In the genomic region with DNA sequence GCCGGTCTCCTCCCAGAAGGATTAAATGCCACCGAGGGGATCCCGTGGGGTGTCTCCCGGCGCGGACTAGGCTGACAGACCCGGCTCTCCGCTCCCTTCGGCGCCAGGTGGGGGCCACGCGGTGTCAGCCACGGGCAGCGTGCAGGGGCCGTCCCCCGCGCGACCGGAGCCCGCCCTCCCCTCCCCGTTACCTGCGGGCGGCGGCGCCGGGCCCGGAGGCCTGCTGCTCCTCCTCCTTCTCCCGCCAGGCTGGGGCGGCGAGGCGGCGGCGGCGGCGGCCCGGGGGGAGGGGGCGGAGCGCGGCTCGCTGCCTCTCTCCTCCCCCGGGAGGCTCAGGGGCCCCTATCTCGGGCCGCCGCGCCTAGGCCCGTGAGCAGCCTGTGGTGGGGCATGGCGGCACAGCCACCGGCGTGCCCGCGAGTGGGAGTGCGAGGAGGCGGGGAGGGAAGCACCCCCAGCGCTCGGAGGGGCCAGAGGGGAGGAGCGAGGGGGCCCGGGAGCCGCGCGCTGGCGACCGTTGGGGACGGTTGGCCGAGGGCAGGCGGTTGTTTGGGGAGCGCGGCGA, we compare ENCODE assay signal across 8 cellular contexts. TPM values are rescaled to one million over a fixed set of nuclear protein-coding genes. Genes with fewer than 3 reads are reported as not detected.
DNase-seq lines count a peak whose midpoint lies in the region; TF ChIP-seq lines count a peak whose summit lies in the region.

No MANE protein-coding gene starts in this region.

- no peak for TF ChIP-seq CTCF in GM20000 (IDR thresholded peaks at IDR 0.05; ENCODE audit: extremely low read depth, missing control alignments)
- no peak for TF ChIP-seq CTCF in retinal pigment epithelial cell (conservative IDR thresholded peaks at IDR 0.05; ENCODE audit: low read depth, low read length)

- DNase-seq in DMS79 (lab: John Stamatoyannopoulos, UW) (peak; percentile 28), GM20000 (ENCODE audit: low spot score) (peak; percentile 87), HT-29 (ENCODE audit: low spot score) (peak; percentile 72), SW 1271 (lab: John Stamatoyannopoulos, UW) (peak; percentile 34 to 73), amniotic epithelial cell (ENCODE audit: low read depth) (peak; percentile 27), hepatic stellate cell (ENCODE audit: low spot score) (peak; percentile 66), retinal pigment epithelial cell (ENCODE audit: low read depth) (no peak), AML-193 (lab: John Stamatoyannopoulos, UW) (no peak)

- H3K4me3 ChIP-seq in retinal pigment epithelial cell (ENCODE audit: low read length), result peak overlapping the region; percentile 81

RNA-seq across cellular contexts. Expression of gene ZBTB44, which starts 0.5 kb away (rescaled TPM):
- 21.1 and 23.9 TPM in 2 replicates for total RNA-seq in HT-29 (2014; rRNA removed; shearing (Covaris generic))

Comparison
In these comparisons a context has a peak if more than half of its experiments do, and no peak if none do; other contexts are left out.
1. DNase-seq: peak in DMS79 (single experiment), GM20000 (single experiment), HT-29 (single experiment), SW 1271 (2 of 2), amniotic epithelial cell (single experiment) and hepatic stellate cell (single experiment); none in retinal pigment epithelial cell (single experiment) and AML-193 (0 of 2).